ENCODE assay signal across 1 cellular context in the genomic region with DNA sequence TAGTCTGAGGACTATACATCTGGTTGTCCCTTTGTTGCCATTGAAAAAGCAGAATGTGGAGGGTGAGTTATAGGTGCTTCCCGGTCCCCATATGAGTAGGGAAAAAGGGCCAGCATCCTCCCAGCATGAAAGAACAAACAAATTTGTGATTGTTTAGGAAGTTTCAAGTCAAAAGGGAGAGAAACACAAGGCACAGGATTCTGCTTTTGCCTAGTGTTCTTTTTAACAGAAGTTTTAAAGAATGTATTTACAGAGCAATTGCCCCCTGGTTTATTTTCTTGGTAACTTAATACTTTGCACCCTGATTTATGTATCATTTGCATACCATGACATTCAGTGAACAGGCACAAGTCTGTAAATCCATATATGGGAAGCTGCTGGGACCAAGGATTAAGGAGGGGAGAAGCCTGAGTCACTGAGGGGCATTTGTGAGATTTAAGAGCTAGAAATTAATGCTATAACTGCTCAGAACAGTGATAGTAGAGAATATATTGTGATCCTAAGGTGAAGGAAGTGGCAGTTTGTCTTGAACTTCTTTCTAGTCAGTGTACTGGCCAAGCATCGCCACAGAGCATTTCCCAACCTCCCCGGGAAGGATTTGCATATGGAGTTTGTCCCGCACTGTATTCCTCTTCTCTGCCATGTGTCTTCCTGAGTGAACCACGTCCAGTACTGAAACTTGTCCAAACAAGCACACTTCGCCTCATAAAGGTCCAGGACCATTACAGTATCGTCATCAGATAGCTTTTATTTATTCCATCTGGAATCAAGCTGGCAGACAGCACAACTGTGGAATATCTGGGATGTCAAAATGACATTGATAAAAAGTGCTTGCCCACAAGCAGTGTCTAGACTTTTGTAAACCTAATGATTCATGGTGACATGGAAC.
TF ChIP-seq lines count a peak whose summit lies in the region.

No MANE protein-coding gene starts in this region.

TF ChIP-seq in SK-N-SH treated with all-trans-retinoic acid at 6 μM for 48 hours, 23 proteins besides CTCF, POLR2A, EP300 and RAD21 (continued from another document):
- TF ChIP-seq ZNF8 (CRISPR knock-in tag; IDR thresholded peaks at IDR 0.05) (peak; percentile 15; the same call in 1 of the 2 replicates), ESRRG (CRISPR knock-in tag; IDR thresholded peaks at IDR 0.05) (no peak), ZC3H10 (CRISPR knock-in tag; IDR thresholded peaks at IDR 0.05) (no peak), ZFP30 (CRISPR knock-in tag; IDR thresholded peaks at IDR 0.05) (no peak), TCF4 (CRISPR knock-in tag; IDR thresholded peaks at IDR 0.05; ENCODE audit: borderline replicate concordance) (peak; percentile 78), PPARA (CRISPR knock-in tag; IDR thresholded peaks at IDR 0.05; ENCODE audit: borderline replicate concordance) (no peak), CSDC2 (CRISPR knock-in tag; IDR thresholded peaks at IDR 0.05) (0 out of 2 replicates have a peak, but pooled peaks have one; percentile 73), RARB (CRISPR knock-in tag; IDR thresholded peaks at IDR 0.05) (no peak)
- TF ChIP-seq, protein P1, sequence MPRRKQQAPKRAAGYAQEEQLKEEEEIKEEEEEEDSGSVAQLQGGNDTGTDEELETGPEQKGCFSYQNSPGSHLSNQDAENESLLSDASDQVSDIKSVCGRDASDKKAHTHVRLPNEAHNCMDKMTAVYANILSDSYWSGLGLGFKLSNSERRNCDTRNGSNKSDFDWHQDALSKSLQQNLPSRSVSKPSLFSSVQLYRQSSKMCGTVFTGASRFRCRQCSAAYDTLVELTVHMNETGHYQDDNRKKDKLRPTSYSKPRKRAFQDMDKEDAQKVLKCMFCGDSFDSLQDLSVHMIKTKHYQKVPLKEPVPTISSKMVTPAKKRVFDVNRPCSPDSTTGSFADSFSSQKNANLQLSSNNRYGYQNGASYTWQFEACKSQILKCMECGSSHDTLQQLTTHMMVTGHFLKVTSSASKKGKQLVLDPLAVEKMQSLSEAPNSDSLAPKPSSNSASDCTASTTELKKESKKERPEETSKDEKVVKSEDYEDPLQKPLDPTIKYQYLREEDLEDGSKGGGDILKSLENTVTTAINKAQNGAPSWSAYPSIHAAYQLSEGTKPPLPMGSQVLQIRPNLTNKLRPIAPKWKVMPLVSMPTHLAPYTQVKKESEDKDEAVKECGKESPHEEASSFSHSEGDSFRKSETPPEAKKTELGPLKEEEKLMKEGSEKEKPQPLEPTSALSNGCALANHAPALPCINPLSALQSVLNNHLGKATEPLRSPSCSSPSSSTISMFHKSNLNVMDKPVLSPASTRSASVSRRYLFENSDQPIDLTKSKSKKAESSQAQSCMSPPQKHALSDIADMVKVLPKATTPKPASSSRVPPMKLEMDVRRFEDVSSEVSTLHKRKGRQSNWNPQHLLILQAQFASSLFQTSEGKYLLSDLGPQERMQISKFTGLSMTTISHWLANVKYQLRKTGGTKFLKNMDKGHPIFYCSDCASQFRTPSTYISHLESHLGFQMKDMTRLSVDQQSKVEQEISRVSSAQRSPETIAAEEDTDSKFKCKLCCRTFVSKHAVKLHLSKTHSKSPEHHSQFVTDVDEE (CRISPR knock-in tag; IDR thresholded peaks at IDR 0.05): peak; percentile 93
- TF ChIP-seq, protein P2, sequence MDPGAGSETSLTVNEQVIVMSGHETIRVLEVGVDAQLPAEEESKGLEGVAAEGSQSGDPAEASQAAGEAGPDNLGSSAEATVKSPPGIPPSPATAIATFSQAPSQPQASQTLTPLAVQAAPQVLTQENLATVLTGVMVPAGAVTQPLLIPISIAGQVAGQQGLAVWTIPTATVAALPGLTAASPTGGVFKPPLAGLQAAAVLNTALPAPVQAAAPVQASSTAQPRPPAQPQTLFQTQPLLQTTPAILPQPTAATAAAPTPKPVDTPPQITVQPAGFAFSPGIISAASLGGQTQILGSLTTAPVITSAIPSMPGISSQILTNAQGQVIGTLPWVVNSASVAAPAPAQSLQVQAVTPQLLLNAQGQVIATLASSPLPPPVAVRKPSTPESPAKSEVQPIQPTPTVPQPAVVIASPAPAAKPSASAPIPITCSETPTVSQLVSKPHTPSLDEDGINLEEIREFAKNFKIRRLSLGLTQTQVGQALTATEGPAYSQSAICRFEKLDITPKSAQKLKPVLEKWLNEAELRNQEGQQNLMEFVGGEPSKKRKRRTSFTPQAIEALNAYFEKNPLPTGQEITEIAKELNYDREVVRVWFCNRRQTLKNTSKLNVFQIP (CRISPR knock-in tag; IDR thresholded peaks at IDR 0.05; ENCODE audit: borderline replicate concordance, low read depth): no peak
- TF ChIP-seq, protein P3, sequence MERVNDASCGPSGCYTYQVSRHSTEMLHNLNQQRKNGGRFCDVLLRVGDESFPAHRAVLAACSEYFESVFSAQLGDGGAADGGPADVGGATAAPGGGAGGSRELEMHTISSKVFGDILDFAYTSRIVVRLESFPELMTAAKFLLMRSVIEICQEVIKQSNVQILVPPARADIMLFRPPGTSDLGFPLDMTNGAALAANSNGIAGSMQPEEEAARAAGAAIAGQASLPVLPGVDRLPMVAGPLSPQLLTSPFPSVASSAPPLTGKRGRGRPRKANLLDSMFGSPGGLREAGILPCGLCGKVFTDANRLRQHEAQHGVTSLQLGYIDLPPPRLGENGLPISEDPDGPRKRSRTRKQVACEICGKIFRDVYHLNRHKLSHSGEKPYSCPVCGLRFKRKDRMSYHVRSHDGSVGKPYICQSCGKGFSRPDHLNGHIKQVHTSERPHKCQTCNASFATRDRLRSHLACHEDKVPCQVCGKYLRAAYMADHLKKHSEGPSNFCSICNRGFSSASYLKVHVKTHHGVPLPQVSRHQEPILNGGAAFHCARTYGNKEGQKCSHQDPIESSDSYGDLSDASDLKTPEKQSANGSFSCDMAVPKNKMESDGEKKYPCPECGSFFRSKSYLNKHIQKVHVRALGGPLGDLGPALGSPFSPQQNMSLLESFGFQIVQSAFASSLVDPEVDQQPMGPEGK (CRISPR knock-in tag; IDR thresholded peaks at IDR 0.05; ENCODE audit: borderline replicate concordance): no peak
